ENCODE assay signal across 21 cellular contexts in genomic region chr21:36761685-36762084, GRCh38.
"Had no signal": no experiment of that assay in that cellular context is flagged by ENCODE, and none has a peak within 500 bp of the region (broad histone marks: within the 10 kb centered on the region; RNA-seq: fewer than 3 reads in every experiment).

No MANE protein-coding gene starts in this region.

- FAIRE-seq: small intestine had no signal

- H3K4me3 ChIP-seq: left ventricle myocardium inferior, lung, mucosa of descending colon, sigmoid colon, spleen, tibial nerve, uterus had no signal

- H3K9me3 ChIP-seq: left ventricle myocardium inferior, mucosa of descending colon, neutrophil, sigmoid colon, spleen, tibial nerve, uterus had no signal

- ATAC-seq: mucosa of descending colon; naive thymus-derived CD4-positive, alpha-beta T cell; natural killer cell treated with Interleukin-12 subunit alpha and Interleukin-12 subunit beta and Interleukin-15 and Interleukin-18, amount 100 ng/mL, for 72 hours; right cardiac atrium; stimulated activated memory B cell treated with anti-CD40 and anti-IgM and Interleukin-4, amounts not matched to agents 10 μg/mL and 1 μg/mL and 100 μg/mL, for 72 hours; stimulated activated naive CD8-positive, alpha-beta T cell treated with anti-CD3 and anti-CD28 coated beads, Interleukin-15, amount 100 ng/mL, for 72 hours had no signal

- DNase-seq: hypothalamus; islet precursor cell; left ventricle myocardium inferior; midbrain; mucosa of descending colon; naive thymus-derived CD4-positive, alpha-beta T cell; occipital lobe; right cardiac atrium; sigmoid colon; small intestine; spleen; stimulated activated CD4-positive, alpha-beta T cell treated with anti-CD3 and anti-CD28 coated beads, Interleukin-4, amount 100 ng/mL, for 24 hours; stimulated activated naive CD4-positive, alpha-beta T cell treated with Interleukin-2 at 50 U/mL for 16 hours; stimulated activated naive CD8-positive, alpha-beta T cell treated with anti-CD3 and anti-CD28 coated beads, Interleukin-15, amount 100 ng/mL, for 72 hours; substantia nigra; uterus had no signal

- H3K27me3 ChIP-seq: neutrophil, sigmoid colon, spleen, tibial nerve, uterus had no signal

- H3K4me1 ChIP-seq: left ventricle myocardium inferior, sigmoid colon, spleen, tibial nerve, uterus had no signal

- H3K27ac ChIP-seq: left ventricle myocardium inferior, neutrophil, sigmoid colon, spleen, tibial nerve, uterus had no signal

- H3K36me3 ChIP-seq: neutrophil, uterus had no signal
